Comparison of ENCODE assay signal across 17 cellular contexts in the genomic region with DNA sequence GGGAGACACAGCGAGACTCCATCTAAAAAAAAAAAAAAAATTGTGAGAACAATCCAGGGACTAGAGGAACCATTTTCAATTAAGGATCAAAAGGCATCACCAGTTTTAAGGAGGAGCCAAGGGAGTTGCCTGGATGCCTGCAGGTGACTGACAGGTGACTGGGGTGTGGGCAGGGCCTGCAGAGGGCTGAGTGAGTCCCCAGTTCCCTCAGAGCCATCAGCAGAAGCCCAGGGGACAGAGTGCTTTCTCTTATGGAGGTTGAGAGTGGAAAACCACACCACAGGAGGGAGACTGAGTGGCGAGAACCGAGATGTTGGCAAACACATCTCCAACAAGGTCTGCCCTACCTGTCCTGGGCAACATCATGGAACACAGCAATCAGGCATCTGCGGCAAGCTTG. TPM values are rescaled to one million over a fixed set of nuclear protein-coding genes. Genes with fewer than 3 reads are reported as not detected.
DNase-seq lines count a peak whose midpoint lies in the region; ATAC-seq, FAIRE-seq and TF ChIP-seq lines count a peak whose summit lies in the region.
"Had no signal": no experiment of that assay in that cellular context is flagged by ENCODE, and none has a peak within 500 bp of the region (broad histone marks: within the 10 kb centered on the region; RNA-seq: fewer than 3 reads in every experiment).

No MANE protein-coding gene starts in this region.

- no peak overlapping the region for H4K91ac ChIP-seq in H1 (replicated peaks; ENCODE audit: insufficient read length, low read length)

- no peaks in the 10 kb centered on the region for H3K79me2 ChIP-seq in H1 (ENCODE audit: control insufficient read depth in 1 of 2, insufficient read depth in 2 of 2, low read length in 2 of 2)

- no peak overlapping the region for H3K18ac ChIP-seq in H1 (ENCODE audit: extremely low read depth, low read length)

- no peak overlapping the region for H2BK12ac ChIP-seq in H1 (ENCODE audit: low read depth, low read length)

- H2BK5ac ChIP-seq in H1 (ENCODE audit: low read depth, low read length) = no peak overlapping the region

- H2BK20ac ChIP-seq in H1 (ENCODE audit: low read length) = no peak overlapping the region

- H3K56ac ChIP-seq in H1 (replicated peaks; ENCODE audit: insufficient read length, low read depth, low read length) = no peak overlapping the region

- DNase-seq in NCI-H2171 treated with DMSO at 0.1 percent for 48 hours (lab: John Stamatoyannopoulos, UW) (peak; percentile 17), NCI-H2171 (lab: John Stamatoyannopoulos, UW) (no peak), NCI-H69 (lab: John Stamatoyannopoulos, UW) (peak; percentile 47), H1 (ENCODE audit: low read depth in 1 of 2, low spot score in 2 of 2) (peak in 1 of 2 experiments; percentile 53), posterior vena cava (ENCODE audit: low spot score) (peak; percentile 53), kidney tubule cell (ENCODE audit: low spot score) (no peak)
- no peak for DNase-seq in stimulated activated naive CD8-positive, alpha-beta T cell treated with anti-CD3 and anti-CD28 coated beads, Interleukin-15, Interleukin-2, amounts not matched to agents 100 U/mL and 50 U/mL, for 24 hours
- DNase-seq: C1 segment of cervical spinal cord; CD8-positive, alpha-beta memory T cell; DMS79; NCI-H2081; NCI-H446; Right ventricle myocardium superior; SW 1271 had no signal

- H4K8ac ChIP-seq in H1 (ENCODE audit: extremely low read depth, insufficient read depth, low read length) = no peak overlapping the region

- H3K4me2 ChIP-seq in H1 (ENCODE audit: insufficient read depth in 1 of 2, low read depth in 2 of 2, low read length in 2 of 2) = no peak overlapping the region

- H3K9ac ChIP-seq in H1 (replicated peaks in 1 of 4; ENCODE audit: extremely low read depth in 1 of 4, low read depth in 3 of 4, low read length in 3 of 4) = no peak overlapping the region

- 87% methylated on average over 2 of the region's 4 CpGs; no CpG with 5 or more reads in 1 of the 2 experiments for WGBS in H1 (ENCODE audit: extremely low coverage in 1 of 2, insufficient coverage in 1 of 2, insufficient read length in 1 of 2, insufficient replicate concordance in 2 of 2, low coverage in 1 of 2, low lambda C conversion rate in 2 of 2, missing lambda C conversion rate in 1 of 2), 2 experiments

- H3K27ac ChIP-seq in H1 (ENCODE audit: low read depth, low read length) = no peak overlapping the region

- no peaks in the 10 kb centered on the region for H3K23me2 ChIP-seq in H1 (ENCODE audit: low read depth, low read length)

- intact Hi-C loops in posterior vena cava (cut with DNase I) = no loop called here

- H3K27me3 ChIP-seq in H1 (replicated peaks in 1 of 4; ENCODE audit: control insufficient read depth in 3 of 4, extremely low read depth in 1 of 4, insufficient read depth in 3 of 4, low read length in 3 of 4) = no peaks in the 10 kb centered on the region

- H2BK15ac ChIP-seq in H1 (ENCODE audit: low read length) = no peak overlapping the region

- no peak for FAIRE-seq in H1 (lab: Jason Lieb, UNC)
- FAIRE-seq: RCC 7860 had no signal

- H3K36me3 ChIP-seq in H1 (ENCODE audit: control insufficient read depth in 2 of 4, insufficient read depth in 4 of 4, low read length in 3 of 4) = no peaks in the 10 kb centered on the region
- H3K36me3 ChIP-seq: HAP-1 had no signal

- no peak for TF ChIP-seq CTCF in H1 (IDR thresholded peaks at IDR 0.05; ENCODE audit: control extremely low read depth in 1 of 3, insufficient read depth in 1 of 3, low read depth in 1 of 3, low read length in 3 of 3)

- peak overlapping the region; percentile 42; the same call in 1 of the 2 replicates for H2AFZ ChIP-seq in H1 (ENCODE audit: low read length)

- no peak overlapping the region for H3K14ac ChIP-seq in H1 (ENCODE audit: insufficient read length)

- POLR2A ChIA-PET in H1 (lab: Charles Lee; ENCODE audit: partially characterized antibody) = no interaction called here

- no peak overlapping the region for H3K4me3 ChIP-seq in H1 (ENCODE audit: extremely low read depth in 1 of 4, insufficient read depth in 2 of 4, low read depth in 3 of 4, low read length in 4 of 4)
- H3K4me3 ChIP-seq: HAP-1 had no signal

- H4K20me1 ChIP-seq in H1 (replicated peaks in 1 of 2; ENCODE audit: control insufficient read depth in 1 of 2, insufficient read depth in 2 of 2, low read length in 2 of 2) = no peaks in the 10 kb centered on the region

- no peak for TF ChIP-seq RAD21 in H1 (IDR thresholded peaks at IDR 0.05 in 1 of 2, conservative IDR thresholded peaks at IDR 0.05 in 1 of 2; ENCODE audit: low read depth in 2 of 2, low read length in 2 of 2)

- H2AK5ac ChIP-seq in H1 (ENCODE audit: low read depth, low read length) = no peak overlapping the region

- no peak overlapping the region for H3K23ac ChIP-seq in H1 (ENCODE audit: insufficient read length)

- no peaks in the 10 kb centered on the region for H3K79me1 ChIP-seq in H1 (ENCODE audit: low read depth, low read length)

- H2BK120ac ChIP-seq in H1 (replicated peaks; ENCODE audit: low read depth, low read length) = no peak overlapping the region

- CTCF ChIA-PET in H1 (lab: Charles Lee; ENCODE audit: partially characterized antibody) = no interaction called here

- TF ChIP-seq POLR2A in H1 (IDR thresholded peaks at IDR 0.05; ENCODE audit: control extremely low read depth in 1 of 2, low read depth in 2 of 2, low read length in 2 of 2) = no peak

- no peaks in the 10 kb centered on the region for H3K9me3 ChIP-seq in H1 (ENCODE audit: insufficient read depth in 2 of 2, low read depth in 1 of 2, low read length in 1 of 2)
- H3K9me3 ChIP-seq: HAP-1 had no signal

- no peak overlapping the region for H3K4ac ChIP-seq in H1 (replicated peaks; ENCODE audit: insufficient read length, low read depth, low read length)

- TF ChIP-seq EP300 in H1 (IDR thresholded peaks at IDR 0.05; ENCODE audit: borderline replicate concordance in 1 of 2, low read depth in 2 of 2, low read length in 2 of 2) = no peak

- ATAC-seq in GM18858 (IDR thresholded peaks at IDR 0.05; ENCODE audit: unreplicated experiment) = no peak
- ATAC-seq in stimulated activated naive CD8-positive, alpha-beta T cell treated with anti-CD3 and anti-CD28 coated beads, Interleukin-15, Interleukin-2, amounts not matched to agents 100 U/mL and 50 U/mL, for 24 hours = no peak

- H4K5ac ChIP-seq in H1 (ENCODE audit: insufficient read length, low read depth, low read length) = no peak overlapping the region

- H3K4me1 ChIP-seq in H1 (replicated peaks in 1 of 4; ENCODE audit: control insufficient read depth in 3 of 4, insufficient read depth in 4 of 4, low read length in 3 of 4) = peaks cover 0 to 3% (median under 1%) of the 10 kb centered on the region in 4 experiments; a peak in 1 of 7 replicates
- H3K4me1 ChIP-seq: HAP-1 had no signal

TF ChIP-seq in H1, 55 proteins besides CTCF, POLR2A, EP300 and RAD21:
- TF ChIP-seq HDAC6 (IDR thresholded peaks at IDR 0.05; ENCODE audit: low read depth, low read length) = no peak
- no peak for TF ChIP-seq CTBP2 (IDR thresholded peaks at IDR 0.05; ENCODE audit: borderline replicate concordance, insufficient read depth, insufficient read length, low read length)
- no peak for TF ChIP-seq CREB1 (IDR thresholded peaks at IDR 0.05)
- TF ChIP-seq FOSL1 (IDR thresholded peaks at IDR 0.05; ENCODE audit: insufficient read depth, low read depth, low read length) = no peak
- TF ChIP-seq TAF1 (IDR thresholded peaks at IDR 0.05; ENCODE audit: low read depth, low read length) = no peak
- no peak for TF ChIP-seq BACH1 (IDR thresholded peaks at IDR 0.05; ENCODE audit: low read length)
- TF ChIP-seq TAF7 (optimal IDR thresholded peaks at IDR 0.05; ENCODE audit: borderline replicate concordance, low read depth, low read length) = no peak
- TF ChIP-seq SIRT6 (IDR thresholded peaks at IDR 0.05; ENCODE audit: low read length) = no peak
- no peak for TF ChIP-seq POU5F1 (IDR thresholded peaks at IDR 0.05; ENCODE audit: low read depth, low read length)
- no peak for TF ChIP-seq SP4 (IDR thresholded peaks at IDR 0.05; ENCODE audit: low read length)

RNA-seq across cellular contexts. Expression of a gene that starts 27.1 kb away (rescaled TPM):
- total RNA-seq in H1 (2021; fragmentation: NEBNext Ultra II Directional; extraction: Animal tissue kit (Norgen Biotek cat#: 25700)) = 60.1 and 66.1 TPM in 2 replicates
- 10.0 and 15.9 TPM in 2 replicates for polyA plus RNA-seq in H1 (2011; rRNA removed)
- 7.3 TPM for polyA plus RNA-seq in H1 (2011; cell fraction: cytosol; rRNA removed)
- 28.2 TPM for polyA plus RNA-seq in H1 (2011; cell fraction: nucleus; rRNA removed)
- polyA plus RNA-seq in H1 (2012, experiment 1 of 2) = 25.6 to 34.1 TPM (median 29.2 TPM) in 4 replicates
- polyA plus RNA-seq in H1 (2012, experiment 2 of 2) = 5.6 TPM
- polyA plus RNA-seq in H1 (2013, experiment 1 of 2) = 20.5 TPM
- polyA plus RNA-seq in H1 (2013, experiment 2 of 2) = 18.9 TPM
- 29.5 and 35.0 TPM in 2 replicates for polyA minus RNA-seq in H1 (2011; rRNA and poly(A)+ RNA removed)
- 50.9 TPM for polyA minus RNA-seq in H1 (2011; cell fraction: cytosol; rRNA and poly(A)+ RNA removed)
- 57.2 TPM for polyA minus RNA-seq in H1 (2011; cell fraction: nucleus; rRNA and poly(A)+ RNA removed)
- 10 to 100 TPM; 48.4 to 56.8 TPM for total RNA-seq in posterior vena cava

Comparison
In these comparisons a context has a peak if more than half of its experiments do, and no peak if none do; other contexts are left out.
1. DNase-seq: peak in NCI-H2171 treated with DMSO at 0.1 percent for 48 hours (single experiment), NCI-H69 (single experiment) and posterior vena cava (single experiment); none in NCI-H2171 (single experiment), stimulated activated naive CD8-positive, alpha-beta T cell treated with anti-CD3 and anti-CD28 coated beads, Interleukin-15, Interleukin-2, amounts not matched to agents 100 U/mL and 50 U/mL, for 24 hours (single experiment) and kidney tubule cell (single experiment).